ENCODE assay signal across 31 cellular contexts in genomic region chr19:46998445-46999142, GRCh38. TPM values are rescaled to one million over a fixed set of nuclear protein-coding genes. Genes with fewer than 3 reads are reported as not detected.
DNase-seq lines count a peak whose midpoint lies in the region; ATAC-seq and TF ChIP-seq lines count a peak whose summit lies in the region.
"Had no signal": no experiment of that assay in that cellular context is flagged by ENCODE, and none has a peak within 500 bp of the region (broad histone marks: within the 10 kb centered on the region; RNA-seq: fewer than 3 reads in every experiment).

No MANE protein-coding gene starts in this region.

- DNase-seq in activated naive CD8-positive, alpha-beta T cell treated with anti-CD3 and anti-CD28 coated beads for 36 hours = no peak
- DNase-seq in head of caudate nucleus = peak in 38 of 42 donors; percentile 21 to 75 (median 45)
- DNase-seq in neuronal stem cell (ENCODE audit: low spot score) = no peak
- DNase-seq in tibial nerve (ENCODE audit: low spot score in 2 of 2) = no peak
- DNase-seq in NCI-H2227 (lab: John Stamatoyannopoulos, UW; ENCODE audit: unreplicated experiment) = no peak
- no peak for DNase-seq in DMS79 treated with DMSO at 0.1 percent for 48 hours (lab: John Stamatoyannopoulos, UW)
- DNase-seq: activated CD4-positive, alpha-beta T cell treated with anti-CD3 and anti-CD28 coated beads for 4 hours; activated gamma-delta T cell treated with Interleukin-2 at 50 U/mL for 16 hours; activated T-cell treated with anti-CD3 and anti-CD28 coated beads, Interleukin-2, amount 50 U/mL, for 4 hours; colonic mucosa; effector memory CD8-positive, alpha-beta T cell; foreskin keratinocyte; left ventricle myocardium inferior; naive thymus-derived CD8-positive, alpha-beta T cell; NCI-H1436; NCI-H524; NK-92 treated with Interleukin-12 subunit alpha and Interleukin-12 subunit beta, amount 100 ng/mL, for 24 hours; right cardiac atrium; Right ventricle myocardium superior; stimulated activated CD4-positive, alpha-beta T cell treated with anti-CD3 and anti-CD28 coated beads, Interleukin-4, amount 100 ng/mL, for 24 hours; testis had no signal

- H2BK120ac ChIP-seq in neuronal stem cell (ENCODE audit: low read depth, low read length) = no peak overlapping the region

- peak in 1 of 2 donors; percentile 69 for TF ChIP-seq EP300 in tibial nerve (IDR thresholded peaks at IDR 0.05)

- no peaks in the 10 kb centered on the region for H3K4me1 Mint-ChIP-seq in activated naive CD8-positive, alpha-beta T cell (ENCODE audit: low read depth)
- H3K4me1 Mint-ChIP-seq in activated naive CD8-positive, alpha-beta T cell treated with anti-CD3 and anti-CD28 coated beads for 36 hours = no peaks in the 10 kb centered on the region

- H3K14ac ChIP-seq in neuronal stem cell (ENCODE audit: low read length) = peak overlapping the region; percentile 63

- H3K4ac ChIP-seq in neuronal stem cell (ENCODE audit: low read length) = no peak overlapping the region

- H3K9me3 ChIP-seq in neuronal stem cell (replicated peaks in 1 of 2; ENCODE audit: control insufficient read depth in 2 of 2, insufficient read depth in 1 of 2, low read depth in 1 of 2, low read length in 2 of 2) (peaks cover 0 to 1% of the 10 kb centered on the region in 2 donors), tibial nerve (no peaks in the 10 kb centered on the region)
- H3K9me3 ChIP-seq: colonic mucosa, left ventricle myocardium inferior, testis had no signal

- TF ChIP-seq CTCF in tibial nerve (IDR thresholded peaks at IDR 0.05) = no peak

- ATAC-seq in GM19455 (IDR thresholded peaks at IDR 0.05; ENCODE audit: unreplicated experiment) = no peak
- ATAC-seq: activated T-cell treated with anti-CD3 and anti-CD28 coated beads, Interleukin-2, amount 50 U/mL, for 4 hours; effector memory CD8-positive, alpha-beta T cell; esophagus mucosa; foreskin keratinocyte; naive thymus-derived CD8-positive, alpha-beta T cell; right cardiac atrium; stimulated activated memory B cell treated with anti-CD40 and anti-IgM and Interleukin-4, amounts not matched to agents 10 μg/mL and 1 μg/mL and 100 μg/mL, for 72 hours had no signal

- H3K27ac ChIP-seq in neuronal stem cell (replicated peaks; ENCODE audit: low read length) = no peak overlapping the region
- H3K27ac ChIP-seq in tibial nerve = peak overlapping the region in 3 of 4 donors; percentile 9 to 77 (median 70)
- H3K27ac ChIP-seq: 22Rv1, colonic mucosa, foreskin keratinocyte, hepatocyte, left ventricle myocardium inferior, parathyroid adenoma, testis, VCaP had no signal

- no peak overlapping the region for H3K23ac ChIP-seq in neuronal stem cell (ENCODE audit: low read depth, low read length, poor library complexity)

- no peak overlapping the region for H3K9ac ChIP-seq in neuronal stem cell (ENCODE audit: low read depth, low read length, poor library complexity)
- H3K9ac ChIP-seq: parathyroid adenoma had no signal

- H3K79me1 ChIP-seq in neuronal stem cell (ENCODE audit: low read depth, low read length) = no peaks in the 10 kb centered on the region

- H3K9me3 Mint-ChIP-seq in activated naive CD8-positive, alpha-beta T cell (ENCODE audit: low read depth) = no peaks in the 10 kb centered on the region
- no peaks in the 10 kb centered on the region for H3K9me3 Mint-ChIP-seq in activated naive CD8-positive, alpha-beta T cell treated with anti-CD3 and anti-CD28 coated beads for 36 hours
- H3K9me3 Mint-ChIP-seq: activated T-cell treated with anti-CD3 and anti-CD28 coated beads, Interleukin-2, amount 50 U/mL, for 4 hours; effector memory CD8-positive, alpha-beta T cell; naive thymus-derived CD8-positive, alpha-beta T cell; stimulated activated memory B cell treated with anti-CD40 and anti-IgM and Interleukin-4, amounts not matched to agents 10 μg/mL and 1 μg/mL and 100 μg/mL, for 72 hours had no signal

- H3K27me3 ChIP-seq in neuronal stem cell (ENCODE audit: control insufficient read depth in 3 of 3, insufficient read depth in 3 of 3, low read depth in 1 of 3, low read length in 3 of 3) (no peaks in the 10 kb centered on the region), tibial nerve (peaks cover 0 to 2% of the 10 kb centered on the region in 2 donors)
- H3K27me3 ChIP-seq: hepatocyte, testis had no signal

- peaks cover 61 to 84% of the 10 kb centered on the region in 2 donors for H3K36me3 ChIP-seq in neuronal stem cell (replicated peaks in 1 of 2; ENCODE audit: control insufficient read depth in 2 of 2, insufficient read depth in 2 of 2, low read length in 2 of 2)
- peaks cover 0 to 70% (median 14%) of the 10 kb centered on the region in 3 donors for H3K36me3 ChIP-seq in tibial nerve

- H2BK12ac ChIP-seq in neuronal stem cell (ENCODE audit: low read length) = no peak overlapping the region

- intact Hi-C loops in head of caudate nucleus (cut with DNase I) = loop anchor here (10.0 kb wide), 1 partner anchor 74 kb away; no protein-coding TSS in a partner anchor

- H3K27ac Mint-ChIP-seq in activated naive CD8-positive, alpha-beta T cell = peak overlapping the region; percentile 5
- no peak overlapping the region for H3K27ac Mint-ChIP-seq in activated naive CD8-positive, alpha-beta T cell treated with anti-CD3 and anti-CD28 coated beads for 36 hours
- H3K27ac Mint-ChIP-seq: effector memory CD8-positive, alpha-beta T cell; stimulated activated memory B cell treated with anti-CD40 and anti-IgM and Interleukin-4, amounts not matched to agents 10 μg/mL and 1 μg/mL and 100 μg/mL, for 72 hours had no signal

- H3K18ac ChIP-seq in neuronal stem cell (ENCODE audit: low read length) = no peak overlapping the region

- no peak overlapping the region for H3K4me2 ChIP-seq in neuronal stem cell (ENCODE audit: insufficient read depth, low read length, poor library complexity, severe bottlenecking)
- H3K4me2 ChIP-seq: hepatocyte had no signal

- H4K8ac ChIP-seq in neuronal stem cell (ENCODE audit: low read depth, low read length) = no peak overlapping the region

- no peak overlapping the region for H2BK15ac ChIP-seq in neuronal stem cell (ENCODE audit: low read length)

- H3K4me3 Mint-ChIP-seq in activated naive CD8-positive, alpha-beta T cell = no peak overlapping the region
- H3K4me3 Mint-ChIP-seq in activated naive CD8-positive, alpha-beta T cell treated with anti-CD3 and anti-CD28 coated beads for 36 hours = no peak overlapping the region
- H3K4me3 Mint-ChIP-seq: activated T-cell treated with anti-CD3 and anti-CD28 coated beads, Interleukin-2, amount 50 U/mL, for 4 hours; CD14-positive monocyte; effector memory CD8-positive, alpha-beta T cell; naive thymus-derived CD8-positive, alpha-beta T cell; stimulated activated memory B cell treated with anti-CD40 and anti-IgM and Interleukin-4, amounts not matched to agents 10 μg/mL and 1 μg/mL and 100 μg/mL, for 72 hours had no signal

- H2AK5ac ChIP-seq in neuronal stem cell (ENCODE audit: low read depth, low read length) = no peak overlapping the region

- TF ChIP-seq POLR2A in tibial nerve (IDR thresholded peaks at IDR 0.05) = no peak

- H3K4me1 ChIP-seq in neuronal stem cell (ENCODE audit: control insufficient read depth in 2 of 2, insufficient read depth in 1 of 2, low read depth in 1 of 2, low read length in 2 of 2) = peaks cover 13 to 17% of the 10 kb centered on the region in 2 donors
- peaks cover 0 to 46% (median 2%) of the 10 kb centered on the region in 4 donors for H3K4me1 ChIP-seq in tibial nerve
- H3K4me1 ChIP-seq: colonic mucosa, foreskin keratinocyte, parathyroid adenoma had no signal

- no CpG with 5 or more reads among the region's 22 CpGs for WGBS in neuronal stem cell (ENCODE audit: extremely low coverage in 2 of 2, insufficient read length in 2 of 2, insufficient replicate concordance in 1 of 2), 2 donors
- 59% methylated on average over 20 to 21 of the region's 22 CpGs for WGBS in tibial nerve, 2 donors

- H3K4me3 ChIP-seq in neuronal stem cell (ENCODE audit: low read length in 2 of 2) (no peak overlapping the region), tibial nerve (no peak overlapping the region)
- H3K4me3 ChIP-seq: colonic mucosa, hepatocyte, left ventricle myocardium inferior, testis had no signal

- no peaks in the 10 kb centered on the region for H3K36me3 Mint-ChIP-seq in activated naive CD8-positive, alpha-beta T cell
- H3K36me3 Mint-ChIP-seq in activated naive CD8-positive, alpha-beta T cell treated with anti-CD3 and anti-CD28 coated beads for 36 hours = peaks cover 9% of the 10 kb centered on the region

- no peaks in the 10 kb centered on the region for H3K27me3 Mint-ChIP-seq in activated naive CD8-positive, alpha-beta T cell
- peaks cover 4% of the 10 kb centered on the region for H3K27me3 Mint-ChIP-seq in activated naive CD8-positive, alpha-beta T cell treated with anti-CD3 and anti-CD28 coated beads for 36 hours
- H3K27me3 Mint-ChIP-seq: effector memory CD8-positive, alpha-beta T cell; stimulated activated memory B cell treated with anti-CD40 and anti-IgM and Interleukin-4, amounts not matched to agents 10 μg/mL and 1 μg/mL and 100 μg/mL, for 72 hours had no signal

- H2BK5ac ChIP-seq in neuronal stem cell (ENCODE audit: low read length) = no peak overlapping the region

- H4K91ac ChIP-seq in neuronal stem cell (ENCODE audit: low read depth, low read length, poor library complexity) = no peak overlapping the region

- no peak overlapping the region for H2AFZ ChIP-seq in neuronal stem cell (ENCODE audit: low read length)
- H2AFZ ChIP-seq: hepatocyte, parathyroid adenoma had no signal

RNA-seq across cellular contexts. Expression of gene NPAS1, which starts 21.0 kb away (rescaled TPM):
- total RNA-seq in activated naive CD8-positive, alpha-beta T cell treated with anti-CD3 and anti-CD28 coated beads for 36 hours = under 1 TPM; 0.52 to 0.91 TPM
- 4.9 TPM for polyA plus RNA-seq in neuronal stem cell (2013, experiment 1 of 2)
- 4.7 TPM for polyA plus RNA-seq in neuronal stem cell (2013, experiment 2 of 2)
- under 1 TPM in 2 of 4 donors, not detected in 2; 0.39 to 0.42 TPM for total RNA-seq in tibial nerve
- total RNA-seq: Daoy, left ventricle myocardium inferior, Right ventricle myocardium superior had no signal
- polyA plus RNA-seq: CD14-positive monocyte had no signal

RNA-seq across cellular contexts. Expression of gene TMEM160, which starts 49.8 kb away (rescaled TPM):
- total RNA-seq in activated naive CD8-positive, alpha-beta T cell treated with anti-CD3 and anti-CD28 coated beads for 36 hours = 10 to 100 TPM; 48.9 to 49.2 TPM
- polyA plus RNA-seq in neuronal stem cell (2013, experiment 1 of 2) = 49.2 TPM
- 45.0 TPM for polyA plus RNA-seq in neuronal stem cell (2013, experiment 2 of 2)
- total RNA-seq in tibial nerve = 10 to 100 TPM; 37.5 to 78.5 (median 66.8) TPM

Comparison
In these comparisons a context has a peak if more than half of its experiments do, and no peak if none do; other contexts are left out.
1. DNase-seq: peak in head of caudate nucleus (38 of 42); none in activated naive CD8-positive, alpha-beta T cell treated with anti-CD3 and anti-CD28 coated beads for 36 hours (single experiment), neuronal stem cell (single experiment), tibial nerve (0 of 2), NCI-H2227 (single experiment) and DMS79 treated with DMSO at 0.1 percent for 48 hours (single experiment).